In the genomic region with DNA sequence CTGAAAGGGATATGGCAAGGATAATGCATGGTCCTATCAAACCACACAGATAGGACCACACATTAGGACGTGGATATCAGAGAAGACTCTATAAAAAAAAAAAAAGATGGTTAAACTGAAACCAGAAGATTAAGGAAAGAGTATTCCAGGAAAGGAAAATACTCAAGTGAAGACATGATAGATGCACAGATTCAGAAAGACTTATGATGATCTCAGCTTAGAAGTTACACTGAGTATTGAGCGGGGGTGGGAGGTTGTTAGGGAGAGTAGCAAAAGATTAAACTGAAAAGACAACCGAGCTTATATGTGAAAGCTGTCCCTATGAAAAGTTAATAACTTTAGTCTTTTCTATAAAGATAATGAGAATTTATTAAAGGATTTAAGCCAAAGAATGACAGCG, we compare ENCODE assay signal across 29 cellular contexts.
"Had no signal": no experiment of that assay in that cellular context is flagged by ENCODE, and none has a peak within 500 bp of the region (broad histone marks: within the 10 kb centered on the region; RNA-seq: fewer than 3 reads in every experiment).

No MANE protein-coding gene starts in this region.

- H3K27me3 ChIP-seq: left lung, neural progenitor cell, neutrophil, spleen, tibial nerve, uterus had no signal

- H3K9me3 Mint-ChIP-seq: type B pancreatic cell had no signal

- H2AFZ ChIP-seq: neural progenitor cell had no signal

- ATAC-seq: left colon; left lung; lower lobe of right lung; natural killer cell; right cardiac atrium; sciatic nerve; stimulated activated memory B cell treated with anti-CD40 and anti-IgM and Interleukin-4, amounts not matched to agents 10 μg/mL and 1 μg/mL and 100 μg/mL, for 72 hours; stimulated activated naive CD8-positive, alpha-beta T cell treated with anti-CD3 and anti-CD28 coated beads, Interleukin-15, amount 100 ng/mL, for 72 hours had no signal

- DNase-seq: hypothalamus; immature natural killer cell; kidney; left colon; left lung; lower lobe of right lung; mammary epithelial cell; mesenchymal stem cell; naive B cell; natural killer cell; nephron progenitor cell; occipital lobe; retina; right cardiac atrium; spleen; stimulated activated CD4-positive, alpha-beta T cell treated with anti-CD3 and anti-CD28 coated beads, Interleukin-4, amount 100 ng/mL, for 4 hours; stimulated activated CD8-positive, alpha-beta memory T cell treated with anti-CD3 and anti-CD28 coated beads, Interleukin-4, amount 100 ng/mL, for 48 hours; stimulated activated naive CD4-positive, alpha-beta T cell treated with Interleukin-2 at 50 U/mL for 16 hours; stimulated activated naive CD8-positive, alpha-beta T cell treated with anti-CD3 and anti-CD28 coated beads, Interleukin-15, amount 100 ng/mL, for 72 hours; substantia nigra; uterus had no signal

- H3K36me3 Mint-ChIP-seq: natural killer cell, neural progenitor cell, type B pancreatic cell had no signal

- H3K4me3 ChIP-seq: left lung, lower lobe of right lung, neural progenitor cell, prostate gland, skin epidermis, spleen, tibial nerve, uterus had no signal

- H3K27me3 Mint-ChIP-seq: stimulated activated naive CD8-positive, alpha-beta T cell treated with anti-CD3 and anti-CD28 coated beads, Interleukin-15, amount 100 ng/mL, for 72 hours; type B pancreatic cell had no signal

- H3K4me3 Mint-ChIP-seq: immature natural killer cell; naive B cell; natural killer cell; nephron progenitor cell; neural progenitor cell; stimulated activated memory B cell treated with anti-CD40 and anti-IgM and Interleukin-4, amounts not matched to agents 10 μg/mL and 1 μg/mL and 100 μg/mL, for 72 hours; stimulated activated naive CD8-positive, alpha-beta T cell treated with anti-CD3 and anti-CD28 coated beads, Interleukin-15, amount 100 ng/mL, for 72 hours; type B pancreatic cell had no signal

- H3K27ac Mint-ChIP-seq: immature natural killer cell; naive B cell; natural killer cell; nephron progenitor cell; neural progenitor cell; stimulated activated memory B cell treated with anti-CD40 and anti-IgM and Interleukin-4, amounts not matched to agents 10 μg/mL and 1 μg/mL and 100 μg/mL, for 72 hours; stimulated activated naive CD8-positive, alpha-beta T cell treated with anti-CD3 and anti-CD28 coated beads, Interleukin-15, amount 100 ng/mL, for 72 hours; type B pancreatic cell had no signal

- H3K36me3 ChIP-seq: left lung, lower lobe of right lung, neural progenitor cell, neutrophil, prostate gland, spleen, tibial nerve, uterus had no signal

- H3K4me1 ChIP-seq: left lung, lower lobe of right lung, prostate gland, spleen, tibial nerve, uterus had no signal

- H3K4me1 Mint-ChIP-seq: immature natural killer cell; naive B cell; natural killer cell; nephron progenitor cell; neural progenitor cell; stimulated activated memory B cell treated with anti-CD40 and anti-IgM and Interleukin-4, amounts not matched to agents 10 μg/mL and 1 μg/mL and 100 μg/mL, for 72 hours; stimulated activated naive CD8-positive, alpha-beta T cell treated with anti-CD3 and anti-CD28 coated beads, Interleukin-15, amount 100 ng/mL, for 72 hours had no signal

- H3K9me3 ChIP-seq: neutrophil, prostate gland had no signal

- H3K27ac ChIP-seq: left lung, lower lobe of right lung, neural progenitor cell, neutrophil, prostate gland, skin epidermis, spleen, tibial nerve, uterus had no signal
